12 cellular contexts compared by ENCODE assay signal in genomic region chr15:77282333-77282732, GRCh38.
DNase-seq lines count a peak whose midpoint lies in the region; ATAC-seq and TF ChIP-seq lines count a peak whose summit lies in the region.
"Had no signal": no experiment of that assay in that cellular context is flagged by ENCODE, and none has a peak within 500 bp of the region (broad histone marks: within the 10 kb centered on the region; RNA-seq: fewer than 3 reads in every experiment).

No MANE protein-coding gene starts in this region.

- ATAC-seq in Right ventricle myocardium superior (ENCODE audit: poor library complexity) (peak; percentile 65), left lung (peak; percentile 37)
- no peak for ATAC-seq in activated CD8-positive, alpha-beta T cell treated with anti-CD3 and anti-CD28 coated beads, Interleukin-2, amount 10 ng/mL, durations not matched to agents 7 days and 5 days
- ATAC-seq: activated CD8-positive, alpha-beta T cell treated with anti-CD3 and anti-CD28 coated beads for 36 hours had no signal

- H3K27me3 ChIP-seq in endodermal cell (ENCODE audit: control insufficient read depth, insufficient read depth, low read length, poor library complexity, severe bottlenecking) (no peaks in the 10 kb centered on the region), left lung (no peaks in the 10 kb centered on the region)
- H3K27me3 ChIP-seq: esophagus muscularis mucosa, SJSA1 had no signal

- H3K4me1 Mint-ChIP-seq in endodermal cell = peaks cover 16% of the 10 kb centered on the region
- H3K4me1 Mint-ChIP-seq in activated CD8-positive, alpha-beta T cell treated with anti-CD3 and anti-CD28 coated beads, Interleukin-2, amount 10 ng/mL, durations not matched to agents 7 days and 5 days (ENCODE audit: low read depth) = no peaks in the 10 kb centered on the region

- TF ChIP-seq CTCF in endodermal cell (conservative IDR thresholded peaks at IDR 0.05) (no peak), left lung (IDR thresholded peaks at IDR 0.05) (no peak)

- H3K36me3 ChIP-seq in endodermal cell (ENCODE audit: control insufficient read depth, insufficient read depth, low read length) (no peaks in the 10 kb centered on the region), left lung (peaks cover 0 to 11% of the 10 kb centered on the region in 2 donors)

- POLR2A ChIA-PET in activated CD8-positive, alpha-beta T cell treated with anti-CD3 and anti-CD28 coated beads, Interleukin-2, amount 10 ng/mL, durations not matched to agents 7 days and 5 days (lab: Charles Lee) = no interaction called here

- peaks cover 2% of the 10 kb centered on the region for H3K27me3 Mint-ChIP-seq in endodermal cell (ENCODE audit: insufficient read depth)
- H3K27me3 Mint-ChIP-seq in activated CD8-positive, alpha-beta T cell treated with anti-CD3 and anti-CD28 coated beads, Interleukin-2, amount 10 ng/mL, durations not matched to agents 7 days and 5 days (ENCODE audit: low read depth) = no peaks in the 10 kb centered on the region
- H3K27me3 Mint-ChIP-seq: activated CD8-positive, alpha-beta T cell treated with anti-CD3 and anti-CD28 coated beads for 36 hours had no signal

- H3K4me1 ChIP-seq in endodermal cell (ENCODE audit: control insufficient read depth, insufficient read depth, low read length) (no peaks in the 10 kb centered on the region), left lung (no peaks in the 10 kb centered on the region)

- H3K9me3 Mint-ChIP-seq in endodermal cell = no peaks in the 10 kb centered on the region
- H3K9me3 Mint-ChIP-seq in activated CD8-positive, alpha-beta T cell treated with anti-CD3 and anti-CD28 coated beads, Interleukin-2, amount 10 ng/mL, durations not matched to agents 7 days and 5 days (ENCODE audit: insufficient read depth) = no peaks in the 10 kb centered on the region
- H3K9me3 Mint-ChIP-seq: activated CD8-positive, alpha-beta T cell treated with anti-CD3 and anti-CD28 coated beads for 36 hours had no signal

- H3K36me3 Mint-ChIP-seq in endodermal cell (ENCODE audit: low read depth) = no peaks in the 10 kb centered on the region
- peaks cover 6% of the 10 kb centered on the region for H3K36me3 Mint-ChIP-seq in activated CD8-positive, alpha-beta T cell treated with anti-CD3 and anti-CD28 coated beads, Interleukin-2, amount 10 ng/mL, durations not matched to agents 7 days and 5 days (ENCODE audit: low read depth)

- H3K4me3 Mint-ChIP-seq in endodermal cell = no peak overlapping the region
- no peak overlapping the region for H3K4me3 Mint-ChIP-seq in activated CD8-positive, alpha-beta T cell treated with anti-CD3 and anti-CD28 coated beads, Interleukin-2, amount 10 ng/mL, durations not matched to agents 7 days and 5 days
- H3K4me3 Mint-ChIP-seq: activated CD8-positive, alpha-beta T cell treated with anti-CD3 and anti-CD28 coated beads for 36 hours had no signal

- 17% methylated on average over 2 of the region's 2 CpGs; no CpG with 5 or more reads in 1 of the 2 experiments for WGBS in endodermal cell (ENCODE audit: insufficient coverage in 1 of 2, insufficient read length in 1 of 2), 2 experiments

- CTCF ChIA-PET in activated CD8-positive, alpha-beta T cell treated with anti-CD3 and anti-CD28 coated beads, Interleukin-2, amount 10 ng/mL, durations not matched to agents 7 days and 5 days (lab: Charles Lee) = no interaction called here

- intact Hi-C loops in Right ventricle myocardium superior (cut with DNase I) = no loop called here
- intact Hi-C loops in cardiac septum (cut with DNase I) = no loop called here
- intact Hi-C loops in left lung (cut with DNase I) = no loop called here

- in situ Hi-C loops in ACHN (cut with HindIII; ENCODE audit: low pct_ligation_motif_present, low pct_unique_long_range_greater_than_20kb, low sequenced_read_pairs) = no loop called here

- H3K9me3 ChIP-seq in endodermal cell (ENCODE audit: control insufficient read depth, low read length) (no peaks in the 10 kb centered on the region), left lung (no peaks in the 10 kb centered on the region)
- H3K9me3 ChIP-seq: esophagus muscularis mucosa, SJSA1 had no signal

- H3K9ac ChIP-seq in endodermal cell (ENCODE audit: extremely low read depth, low read length, poor library complexity, severe bottlenecking) = no peak overlapping the region

- H3K27ac Mint-ChIP-seq in endodermal cell = peak overlapping the region; percentile 79
- no peak overlapping the region for H3K27ac Mint-ChIP-seq in activated CD8-positive, alpha-beta T cell treated with anti-CD3 and anti-CD28 coated beads, Interleukin-2, amount 10 ng/mL, durations not matched to agents 7 days and 5 days
- H3K27ac Mint-ChIP-seq: activated CD8-positive, alpha-beta T cell treated with anti-CD3 and anti-CD28 coated beads for 36 hours had no signal

- DNase-seq in Right ventricle myocardium superior (no peak), cardiac septum (ENCODE audit: low spot score) (no peak), endodermal cell (peak; percentile 49), left lung (no peak), NCI-H82 (lab: John Stamatoyannopoulos, UW) (no peak), ureter (ENCODE audit: low spot score) (no peak), ACHN (no peak)
- DNase-seq in activated CD8-positive, alpha-beta T cell treated with anti-CD3 and anti-CD28 coated beads, Interleukin-2, amount 10 ng/mL, durations not matched to agents 7 days and 5 days = no peak
- DNase-seq: 8988T; activated CD8-positive, alpha-beta T cell treated with anti-CD3 and anti-CD28 coated beads for 36 hours had no signal

- H3K27ac ChIP-seq in endodermal cell (ENCODE audit: low read depth, low read length) (no peak overlapping the region), left lung (peak overlapping the region in 1 of 2 donors; percentile 1)
- H3K27ac ChIP-seq: SJSA1 had no signal

- H3K4me3 ChIP-seq in endodermal cell (ENCODE audit: low read length) (no peak overlapping the region), left lung (no peak overlapping the region)
- H3K4me3 ChIP-seq: esophagus muscularis mucosa, SJSA1 had no signal
